ENCODE assay signal across 27 cellular contexts in the genomic region with DNA sequence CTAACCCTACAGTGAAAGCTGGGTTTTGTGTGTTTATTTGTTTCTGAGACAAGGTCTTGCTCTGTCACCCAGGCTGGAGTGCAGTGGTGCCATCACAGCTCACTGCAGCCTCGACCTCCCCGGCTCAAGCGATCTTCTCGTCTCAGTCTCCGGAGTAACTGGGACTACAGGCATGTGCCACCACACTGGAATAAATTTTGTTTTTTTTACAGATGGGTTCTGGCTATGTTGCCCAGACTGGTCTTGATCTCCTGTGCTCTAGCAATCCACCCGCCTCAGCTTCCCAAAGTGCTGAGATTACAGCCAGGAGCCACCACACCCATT. TPM values are rescaled to one million over a fixed set of nuclear protein-coding genes. Genes with fewer than 3 reads are reported as not detected.
"Had no signal": no experiment of that assay in that cellular context is flagged by ENCODE, and none has a peak within 500 bp of the region (broad histone marks: within the 10 kb centered on the region; RNA-seq: fewer than 3 reads in every experiment).

No MANE protein-coding gene starts in this region.

- ATAC-seq: activated CD4-positive, CD25-positive, alpha-beta regulatory T cell treated with anti-CD3 and anti-CD28 coated beads, Interleukin-2, amount 50 U/mL, for 24 hours; effector memory CD8-positive, alpha-beta T cell; gastroesophageal sphincter; heart right ventricle; lower lobe of right lung; mucosa of descending colon; natural killer cell treated with Interleukin-12 subunit alpha and Interleukin-12 subunit beta and Interleukin-15 and Interleukin-18, amount 100 ng/mL, for 72 hours; sciatic nerve had no signal

- H3K4me3 Mint-ChIP-seq: activated naive CD4-positive, alpha-beta T cell treated with anti-CD3 and anti-CD28 coated beads, Interleukin-2, amount 10 ng/mL, durations not matched to agents 7 days and 5 days; activated naive CD8-positive, alpha-beta T cell treated with anti-CD3 and anti-CD28 coated beads, Interleukin-2, amount 10 ng/mL, durations not matched to agents 7 days and 5 days; activated T-helper 1 cell treated with anti-CD3 and anti-CD28 coated beads, Interleukin-12 subunit alpha, Interleukin-12 subunit beta, Interleukin-2, Interleukin-4 antibody, amounts not matched to agents 30 ng/mL and 10 ng/mL and 1 ng/mL, durations not matched to agents 14 hours and 24 hours and 36 hours; effector memory CD8-positive, alpha-beta T cell; natural killer cell treated with Interleukin-12 subunit alpha and Interleukin-12 subunit beta and Interleukin-15 and Interleukin-18, amount 100 ng/mL, for 72 hours; T-helper 2 cell treated with Interferon-gamma antibody and Interleukin-4, amounts not matched to agents 5 μg/mL and 100 μg/mL, for 36 hours had no signal

- H3K4me1 Mint-ChIP-seq: activated naive CD4-positive, alpha-beta T cell treated with anti-CD3 and anti-CD28 coated beads, Interleukin-2, amount 10 ng/mL, durations not matched to agents 7 days and 5 days; activated naive CD8-positive, alpha-beta T cell treated with anti-CD3 and anti-CD28 coated beads, Interleukin-2, amount 10 ng/mL, durations not matched to agents 7 days and 5 days had no signal

- H3K4me3 ChIP-seq: coronary artery, gastroesophageal sphincter, heart right ventricle, lower lobe of right lung, mucosa of descending colon, suprapubic skin, tibial artery had no signal

- H3K27ac Mint-ChIP-seq: activated naive CD4-positive, alpha-beta T cell treated with anti-CD3 and anti-CD28 coated beads, Interleukin-2, amount 10 ng/mL, durations not matched to agents 7 days and 5 days; activated naive CD8-positive, alpha-beta T cell treated with anti-CD3 and anti-CD28 coated beads, Interleukin-2, amount 10 ng/mL, durations not matched to agents 7 days and 5 days; activated T-helper 1 cell treated with anti-CD3 and anti-CD28 coated beads, Interleukin-12 subunit alpha, Interleukin-12 subunit beta, Interleukin-2, Interleukin-4 antibody, amounts not matched to agents 30 ng/mL and 10 ng/mL and 1 ng/mL, durations not matched to agents 14 hours and 24 hours and 36 hours; effector memory CD8-positive, alpha-beta T cell; natural killer cell treated with Interleukin-12 subunit alpha and Interleukin-12 subunit beta and Interleukin-15 and Interleukin-18, amount 100 ng/mL, for 72 hours; T-helper 2 cell treated with Interferon-gamma antibody and Interleukin-4, amounts not matched to agents 5 μg/mL and 100 μg/mL, for 36 hours had no signal

- H3K9me3 Mint-ChIP-seq: activated naive CD4-positive, alpha-beta T cell treated with anti-CD3 and anti-CD28 coated beads, Interleukin-2, amount 10 ng/mL, durations not matched to agents 7 days and 5 days; activated naive CD8-positive, alpha-beta T cell treated with anti-CD3 and anti-CD28 coated beads, Interleukin-2, amount 10 ng/mL, durations not matched to agents 7 days and 5 days; activated T-helper 1 cell treated with anti-CD3 and anti-CD28 coated beads, Interleukin-12 subunit alpha, Interleukin-12 subunit beta, Interleukin-2, Interleukin-4 antibody, amounts not matched to agents 30 ng/mL and 10 ng/mL and 1 ng/mL, durations not matched to agents 14 hours and 24 hours and 36 hours; effector memory CD8-positive, alpha-beta T cell; natural killer cell treated with Interleukin-12 subunit alpha and Interleukin-12 subunit beta and Interleukin-15 and Interleukin-18, amount 100 ng/mL, for 72 hours; T-helper 2 cell treated with Interferon-gamma antibody and Interleukin-4, amounts not matched to agents 5 μg/mL and 100 μg/mL, for 36 hours had no signal

- H3K27ac ChIP-seq: brain microvascular endothelial cell, coronary artery, gastroesophageal sphincter, heart right ventricle, lower lobe of right lung, suprapubic skin, tibial artery had no signal

- H3K9me3 ChIP-seq: gastroesophageal sphincter, heart right ventricle, lower lobe of right lung, mucosa of descending colon, suprapubic skin, tibial artery had no signal

- H3K36me3 Mint-ChIP-seq: activated naive CD4-positive, alpha-beta T cell treated with anti-CD3 and anti-CD28 coated beads, Interleukin-2, amount 10 ng/mL, durations not matched to agents 7 days and 5 days; activated naive CD8-positive, alpha-beta T cell treated with anti-CD3 and anti-CD28 coated beads, Interleukin-2, amount 10 ng/mL, durations not matched to agents 7 days and 5 days; natural killer cell treated with Interleukin-12 subunit alpha and Interleukin-12 subunit beta and Interleukin-15 and Interleukin-18, amount 100 ng/mL, for 72 hours had no signal

- DNase-seq: activated CD4-positive, alpha-beta T cell treated with anti-CD3 and anti-CD28 coated beads for 48 hours; activated CD4-positive, alpha-beta T cell treated with anti-CD3 and anti-CD28 coated beads, Interleukin-2, amount 50 U/mL, for 48 hours; activated CD8-positive, alpha-beta memory T cell treated with anti-CD3 and anti-CD28 coated beads for 24 hours; activated effector memory CD4-positive, alpha-beta T cell treated with anti-CD3 and anti-CD28 coated beads, Interleukin-2, amount 50 U/mL, for 16 hours; activated naive CD4-positive, alpha-beta T cell treated with anti-CD3 and anti-CD28 coated beads, Interleukin-2, amount 10 ng/mL, durations not matched to agents 7 days and 5 days; activated naive CD8-positive, alpha-beta T cell treated with anti-CD3 and anti-CD28 coated beads, Interleukin-2, amount 10 ng/mL, durations not matched to agents 7 days and 5 days; activated T-cell treated with anti-CD3 and anti-CD28 coated beads, Interleukin-2, amount 50 U/mL, for 1 hour; amniotic stem cell; brain microvascular endothelial cell; effector memory CD8-positive, alpha-beta T cell; heart right ventricle; kidney glomerular epithelial cell; lower lobe of right lung; mucosa of descending colon; small intestine; stimulated activated CD4-positive, alpha-beta T cell treated with anti-CD3 and anti-CD28 coated beads, Interleukin-1b, Interleukin-23, amount 100 ng/mL, for 48 hours; stimulated activated naive CD4-positive, alpha-beta T cell; T-helper 1 cell; tibial artery had no signal

- H3K27me3 ChIP-seq: brain microvascular endothelial cell, suprapubic skin had no signal

- H3K36me3 ChIP-seq: brain microvascular endothelial cell, gastroesophageal sphincter, heart right ventricle, lower lobe of right lung, suprapubic skin, tibial artery had no signal

- H3K4me1 ChIP-seq: lower lobe of right lung, suprapubic skin, tibial artery had no signal

RNA-seq across cellular contexts. Expression of gene TBX3, which starts 26.4 kb away (rescaled TPM):
- total RNA-seq: activated naive CD8-positive, alpha-beta T cell treated with anti-CD3 and anti-CD28 coated beads, Interleukin-2, amount 10 ng/mL, durations not matched to agents 7 days and 5 days; activated T-helper 1 cell treated with anti-CD3 and anti-CD28 coated beads, Interleukin-12 subunit alpha, Interleukin-12 subunit beta, Interleukin-2, Interleukin-4 antibody, amounts not matched to agents 30 ng/mL and 10 ng/mL and 1 ng/mL, durations not matched to agents 14 hours and 24 hours and 36 hours; natural killer cell treated with Interleukin-12 subunit alpha and Interleukin-12 subunit beta and Interleukin-15 and Interleukin-18, amount 100 ng/mL, for 72 hours had no signal
